Comparison of ENCODE assay signal across 9 cellular contexts in the genomic region with DNA sequence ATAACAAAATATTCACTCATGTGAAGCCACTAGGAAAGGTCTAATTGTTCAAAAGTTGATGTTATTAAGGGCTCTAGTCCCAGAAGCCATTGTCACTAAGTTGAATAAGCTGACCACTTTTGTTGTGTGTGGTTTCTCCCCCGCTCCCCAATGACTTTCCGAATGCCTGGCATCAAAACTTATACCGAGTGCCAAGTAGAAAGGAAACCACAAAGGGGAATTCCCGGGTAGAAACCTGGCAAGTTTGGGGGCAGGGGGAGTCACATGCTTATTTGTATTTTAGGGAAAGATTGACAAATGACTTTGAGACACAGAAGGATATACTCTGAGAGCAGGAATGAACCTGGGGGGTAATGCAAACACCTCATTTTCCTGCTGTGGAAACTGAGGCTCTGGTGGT.
A peak's percentile ranks its signal among the peaks of the same experiment; 100 is the strongest.
DNase-seq lines count a peak whose midpoint lies in the region; ATAC-seq and TF ChIP-seq lines count a peak whose summit lies in the region.
"Had no signal": no experiment of that assay in that cellular context is flagged by ENCODE, and none has a peak within 500 bp of the region (broad histone marks: within the 10 kb centered on the region; RNA-seq: fewer than 3 reads in every experiment).

No MANE protein-coding gene starts in this region.

- H3K27ac ChIP-seq in CD4-positive, alpha-beta T cell (ENCODE audit: low read depth, low read length) = no peak overlapping the region
- peak overlapping the region; percentile 27 for H3K27ac ChIP-seq in SJSA1

- no peak overlapping the region for H3K4me3 Mint-ChIP-seq in CD4-positive, alpha-beta T cell

- H3K27me3 Mint-ChIP-seq in CD4-positive, alpha-beta T cell = no peaks in the 10 kb centered on the region

- POLR2A ChIA-PET in CD4-positive, alpha-beta T cell (lab: Charles Lee) = interaction anchor here (0.6 kb wide), 1 partner anchor 433 kb away, joined by 3 read pairs; no protein-coding TSS in a partner anchor

- H3K36me3 Mint-ChIP-seq in CD4-positive, alpha-beta T cell (ENCODE audit: low read depth) = peaks cover 26% of the 10 kb centered on the region

- no peak overlapping the region for H3K4me3 ChIP-seq in SJSA1
- no peak overlapping the region for H3K4me3 ChIP-seq in retinal pigment epithelial cell (ENCODE audit: low read length)
- H3K4me3 ChIP-seq: thoracic aorta had no signal

- peaks cover 40% of the 10 kb centered on the region for H3K4me1 Mint-ChIP-seq in CD4-positive, alpha-beta T cell (ENCODE audit: low read depth)

- CTCF ChIA-PET in CD4-positive, alpha-beta T cell (lab: Charles Lee) = no interaction called here

- no peaks in the 10 kb centered on the region for H3K9me3 ChIP-seq in CD4-positive, alpha-beta T cell (ENCODE audit: control insufficient read depth, low read length)
- no peaks in the 10 kb centered on the region; the same call in 1 of the 2 replicates for H3K9me3 ChIP-seq in SJSA1 (replicated peaks)
- H3K9me3 ChIP-seq: thoracic aorta had no signal

- peak; percentile 27 for ATAC-seq in CD4-positive, alpha-beta T cell (ENCODE audit: poor library complexity)
- no peak for ATAC-seq in GM19351 (IDR thresholded peaks at IDR 0.05; ENCODE audit: unreplicated experiment)

- TF ChIP-seq CTCF in CD4-positive, alpha-beta T cell (IDR thresholded peaks at IDR 0.05) = no peak
- no peak for TF ChIP-seq CTCF in retinal pigment epithelial cell (conservative IDR thresholded peaks at IDR 0.05; ENCODE audit: low read depth, low read length)

- H3K27ac Mint-ChIP-seq in CD4-positive, alpha-beta T cell = no peak overlapping the region

- peaks cover 48% of the 10 kb centered on the region for H3K4me1 ChIP-seq in SJSA1 (replicated peaks)

- no peaks in the 10 kb centered on the region for H3K27me3 ChIP-seq in CD4-positive, alpha-beta T cell (ENCODE audit: control insufficient read depth, insufficient read depth, low read length)
- H3K27me3 ChIP-seq in SJSA1 (replicated peaks) = no peaks in the 10 kb centered on the region

- H3K36me3 ChIP-seq in SJSA1 = peaks cover 6% of the 10 kb centered on the region
- H3K36me3 ChIP-seq: thoracic aorta had no signal

- H3K9me3 Mint-ChIP-seq in CD4-positive, alpha-beta T cell = no peaks in the 10 kb centered on the region

- intact Hi-C loops in CD4-positive, alpha-beta T cell (cut with DNase I, micrococcal nuclease) = no loop called here

- DNase-seq in CD4-positive, alpha-beta T cell = peak in 2 of 10 experiments; percentile 7 to 8
- DNase-seq in SJSA1 (ENCODE audit: low read depth in 1 of 2, low spot score in 2 of 2) = peak; percentile 79 to 88
- peak; percentile 41 for DNase-seq in central memory CD4-positive, alpha-beta T cell
- DNase-seq in retinal pigment epithelial cell (ENCODE audit: low read depth) = peak; percentile 52
- DNase-seq in HuH-7.5 (ENCODE audit: low spot score) = no peak
- DNase-seq in NCI-H69 (lab: John Stamatoyannopoulos, UW) = no peak
- DNase-seq in ureter (ENCODE audit: low spot score) = no peak

Comparison
In these comparisons a context has a peak if more than half of its experiments do, and no peak if none do; other contexts are left out.
1. DNase-seq: peak in SJSA1 (2 of 2), central memory CD4-positive, alpha-beta T cell (single experiment) and retinal pigment epithelial cell (single experiment); none in HuH-7.5 (single experiment), NCI-H69 (single experiment) and ureter (single experiment).